ENCODE assay signal across 29 cellular contexts in the genomic region with DNA sequence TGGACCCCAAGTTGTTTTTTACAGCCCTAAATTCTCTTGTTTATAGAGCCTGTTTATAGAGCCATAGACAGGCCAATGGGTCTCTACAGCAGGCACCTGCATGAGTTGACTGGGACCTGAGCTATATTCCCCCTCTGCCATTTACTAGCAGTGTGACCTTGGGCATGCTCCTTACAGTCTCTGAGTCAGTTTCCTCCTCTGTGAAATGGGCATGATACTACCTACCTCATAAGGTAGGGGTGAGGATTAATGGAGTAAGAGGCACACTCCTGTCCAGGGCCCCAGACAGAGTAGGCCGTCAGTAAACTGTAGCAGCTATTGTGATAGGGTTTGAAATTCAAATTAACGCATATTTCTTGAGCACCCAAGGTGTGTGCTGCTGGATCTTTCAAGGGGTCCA.
DNase-seq lines count a peak whose midpoint lies in the region; ATAC-seq and TF ChIP-seq lines count a peak whose summit lies in the region.
"Had no signal": no experiment of that assay in that cellular context is flagged by ENCODE, and none has a peak within 500 bp of the region (broad histone marks: within the 10 kb centered on the region; RNA-seq: fewer than 3 reads in every experiment).

No MANE protein-coding gene starts in this region.

- no peak for DNase-seq in MCF 10A (ENCODE audit: unreplicated experiment)
- DNase-seq in breast epithelium (ENCODE audit: low spot score in 2 of 2): no peak
- DNase-seq in fibroblast of lung (ENCODE audit: low read depth in 2 of 2): no peak
- DNase-seq in osteoblast (ENCODE audit: insufficient read length, low spot score, missing footprints): no peak
- no peak for DNase-seq in AML-193 (lab: John Stamatoyannopoulos, UW)
- no peak for DNase-seq in left lung
- no peak for DNase-seq in NCI-H510A treated with DMSO at 0.1 percent for 48 hours (lab: John Stamatoyannopoulos, UW)
- DNase-seq in glutamatergic neuron: no peak
- DNase-seq: activated CD4-positive, alpha-beta T cell treated with anti-CD3 and anti-CD28 coated beads, Interleukin-2, amount 10 ng/mL, durations not matched to agents 7 days and 5 days; activated CD8-positive, alpha-beta memory T cell treated with anti-CD3 and anti-CD28 coated beads, Interleukin-2, amount 10 ng/mL, durations not matched to agents 7 days and 5 days; activated naive CD4-positive, alpha-beta T cell treated with anti-CD3 and anti-CD28 coated beads, Interleukin-2, amount 10 ng/mL, durations not matched to agents 7 days and 5 days; amygdala; CD8-positive, alpha-beta memory T cell; DMS79; GF-D8; Karpas-422; kidney glomerular epithelial cell; NCI-H2171 treated with DMSO at 0.1 percent for 48 hours; NCI-H526 treated with DMSO at 0.1 percent for 48 hours; stimulated activated CD4-positive, alpha-beta T cell treated with anti-CD3 and anti-CD28 coated beads, Interleukin-4, amount 100 ng/mL, for 4 hours; stimulated activated naive CD4-positive, alpha-beta T cell had no signal

- H3K36me3 Mint-ChIP-seq in MCF 10A (ENCODE audit: insufficient read depth, unreplicated experiment): peaks cover 27% of the 10 kb centered on the region
- H3K36me3 Mint-ChIP-seq in glutamatergic neuron (ENCODE audit: unreplicated experiment): no peaks in the 10 kb centered on the region
- H3K36me3 Mint-ChIP-seq: activated naive CD4-positive, alpha-beta T cell treated with anti-CD3 and anti-CD28 coated beads, Interleukin-2, amount 10 ng/mL, durations not matched to agents 7 days and 5 days had no signal

- H3K9me3 ChIP-seq in breast epithelium (no peaks in the 10 kb centered on the region), fibroblast of lung (ENCODE audit: control insufficient read depth, insufficient read depth, low read depth, low read length) (no peaks in the 10 kb centered on the region), osteoblast (ENCODE audit: low read depth, low read length) (no peaks in the 10 kb centered on the region), left lung (no peaks in the 10 kb centered on the region)
- H3K9me3 ChIP-seq: pancreas, right atrium auricular region, thoracic aorta had no signal

- H3K4me3 Mint-ChIP-seq in MCF 10A (ENCODE audit: unreplicated experiment): peak overlapping the region; percentile 35
- no peak overlapping the region for H3K4me3 Mint-ChIP-seq in glutamatergic neuron (ENCODE audit: unreplicated experiment)
- H3K4me3 Mint-ChIP-seq: activated CD4-positive, alpha-beta T cell treated with anti-CD3 and anti-CD28 coated beads, Interleukin-2, amount 10 ng/mL, durations not matched to agents 7 days and 5 days; activated CD8-positive, alpha-beta memory T cell treated with anti-CD3 and anti-CD28 coated beads, Interleukin-2, amount 10 ng/mL, durations not matched to agents 7 days and 5 days; activated naive CD4-positive, alpha-beta T cell treated with anti-CD3 and anti-CD28 coated beads, Interleukin-2, amount 10 ng/mL, durations not matched to agents 7 days and 5 days; B cell; CD8-positive, alpha-beta memory T cell; dendritic cell treated with granulocyte-macrophage colony-stimulating factor and Interleukin-4, amounts not matched to agents 40 ng/mL and 50 ng/mL, for 4 days; natural killer cell treated with Interleukin-12 subunit alpha and Interleukin-12 subunit beta and Interleukin-15 and Interleukin-18, amount 100 ng/mL, for 72 hours had no signal

- intact Hi-C loops in MCF 10A (cut with micrococcal nuclease): no loop called here
- intact Hi-C loops in breast epithelium (cut with DNase I; ENCODE audit: low total_unique reads): no loop called here
- intact Hi-C loops in left lung (cut with DNase I): no loop called here

- no peaks in the 10 kb centered on the region for H3K9me3 Mint-ChIP-seq in MCF 10A (ENCODE audit: unreplicated experiment)
- peaks cover 2% of the 10 kb centered on the region for H3K9me3 Mint-ChIP-seq in glutamatergic neuron (ENCODE audit: unreplicated experiment)
- H3K9me3 Mint-ChIP-seq: CD8-positive, alpha-beta memory T cell; natural killer cell treated with Interleukin-12 subunit alpha and Interleukin-12 subunit beta and Interleukin-15 and Interleukin-18, amount 100 ng/mL, for 72 hours had no signal

- H3K27me3 ChIP-seq in breast epithelium (no peaks in the 10 kb centered on the region), fibroblast of lung (ENCODE audit: control insufficient read depth, insufficient read depth, low read length) (no peaks in the 10 kb centered on the region), osteoblast (ENCODE audit: insufficient read depth, low read length) (no peaks in the 10 kb centered on the region), left lung (no peaks in the 10 kb centered on the region)
- H3K27me3 ChIP-seq: cardiac muscle cell, pancreas, right atrium auricular region had no signal

- H3K36me3 ChIP-seq in breast epithelium (no peaks in the 10 kb centered on the region), fibroblast of lung (ENCODE audit: control insufficient read depth, insufficient read depth, low read length) (peaks cover 2% of the 10 kb centered on the region), osteoblast (ENCODE audit: insufficient read depth, low read length) (peaks cover 6% of the 10 kb centered on the region), left lung (no peaks in the 10 kb centered on the region)
- H3K36me3 ChIP-seq: pancreas, right atrium auricular region had no signal

- H3K4me1 Mint-ChIP-seq in MCF 10A (ENCODE audit: insufficient read depth, unreplicated experiment) (peaks cover 29% of the 10 kb centered on the region), glutamatergic neuron (ENCODE audit: low read depth, unreplicated experiment) (no peaks in the 10 kb centered on the region)
- H3K4me1 Mint-ChIP-seq: activated CD4-positive, alpha-beta T cell treated with anti-CD3 and anti-CD28 coated beads, Interleukin-2, amount 10 ng/mL, durations not matched to agents 7 days and 5 days had no signal

- H4K20me1 ChIP-seq in fibroblast of lung (ENCODE audit: control insufficient read depth, extremely low read depth, insufficient read depth, low read length) (no peaks in the 10 kb centered on the region), osteoblast (ENCODE audit: insufficient read depth, low read length) (no peaks in the 10 kb centered on the region)

- H3K4me1 ChIP-seq in breast epithelium (peaks cover 0 to 3% of the 10 kb centered on the region in 2 donors), fibroblast of lung (ENCODE audit: control insufficient read depth, extremely low read depth, insufficient read depth, low read length) (peaks cover 18% of the 10 kb centered on the region), osteoblast (ENCODE audit: insufficient read depth, low read length) (peaks cover 33% of the 10 kb centered on the region), left lung (peaks cover 16 to 45% of the 10 kb centered on the region in 2 donors)

- CTCF ChIA-PET in MCF 10A (lab: Yijun Ruan, JAX): interaction anchor here (0.7 to 1.5 kb wide), 4 partner anchors 11 to 38 kb away, joined by 3 to 7 read pairs (median 3); no protein-coding TSS in a partner anchor

- H3K9ac ChIP-seq in fibroblast of lung (ENCODE audit: insufficient read depth, low read length): no peak overlapping the region

- H3K4me2 ChIP-seq in fibroblast of lung (ENCODE audit: extremely low read depth, insufficient read depth, low read length) (no peak overlapping the region), osteoblast (ENCODE audit: insufficient read depth, low read length) (no peak overlapping the region)

- TF ChIP-seq POLR2A in breast epithelium (IDR thresholded peaks at IDR 0.05): no peak

- H2AFZ ChIP-seq in fibroblast of lung (ENCODE audit: low read length): no peak overlapping the region
- H2AFZ ChIP-seq in osteoblast (ENCODE audit: low read length): no peak overlapping the region

- H3K79me2 ChIP-seq in fibroblast of lung (ENCODE audit: control insufficient read depth, insufficient read depth, low read length) (peaks cover 3% of the 10 kb centered on the region), osteoblast (ENCODE audit: insufficient read depth, low read length) (peaks cover 10% of the 10 kb centered on the region)

- TF ChIP-seq CTCF in MCF 10A (IDR thresholded peaks at IDR 0.05; ENCODE audit: unreplicated experiment) (no peak), breast epithelium (IDR thresholded peaks at IDR 0.05) (no peak), fibroblast of lung (conservative IDR thresholded peaks at IDR 0.05 in 1 of 2, IDR thresholded peaks at IDR 0.05 in 1 of 2; ENCODE audit: low read depth in 1 of 2, low read length in 2 of 2) (no peak), osteoblast (IDR thresholded peaks at IDR 0.05; ENCODE audit: extremely low read depth, low read depth, low read length) (no peak), left lung (IDR thresholded peaks at IDR 0.05) (no peak), glutamatergic neuron (IDR thresholded peaks at IDR 0.05; ENCODE audit: partially characterized antibody, unreplicated experiment) (no peak)

- no peaks in the 10 kb centered on the region for H3K27me3 Mint-ChIP-seq in MCF 10A (ENCODE audit: insufficient read depth, unreplicated experiment)
- no peaks in the 10 kb centered on the region for H3K27me3 Mint-ChIP-seq in glutamatergic neuron (ENCODE audit: unreplicated experiment)
- H3K27me3 Mint-ChIP-seq: B cell; natural killer cell treated with Interleukin-12 subunit alpha and Interleukin-12 subunit beta and Interleukin-15 and Interleukin-18, amount 100 ng/mL, for 72 hours had no signal

- H3K4me3 ChIP-seq in breast epithelium (no peak overlapping the region), fibroblast of lung (replicated peaks in 1 of 4; ENCODE audit: control extremely low read depth in 1 of 4, insufficient read depth in 1 of 4, low read depth in 3 of 4, low read length in 4 of 4) (no peak overlapping the region), osteoblast (ENCODE audit: insufficient read depth, low read length) (no peak overlapping the region), left lung (no peak overlapping the region)
- H3K4me3 ChIP-seq: cardiac muscle cell, pancreas, right atrium auricular region had no signal

- no peak for ATAC-seq in left lung
- ATAC-seq: activated CD8-positive, alpha-beta memory T cell treated with anti-CD3 and anti-CD28 coated beads, Interleukin-2, amount 10 ng/mL, durations not matched to agents 7 days and 5 days had no signal

- BruUV-seq in MCF 10A (replicated peaks; lab: Mats Ljungman, UMichigan): no TSS peak

- no peak overlapping the region for H3K27ac ChIP-seq in breast epithelium
- peak overlapping the region; percentile 58 for H3K27ac ChIP-seq in fibroblast of lung (ENCODE audit: insufficient read depth, low read length)
- peak overlapping the region; percentile 83 for H3K27ac ChIP-seq in osteoblast (ENCODE audit: low read depth, low read length)
- H3K27ac ChIP-seq in left lung: no peak overlapping the region
- H3K27ac ChIP-seq: 22Rv1, cardiac muscle cell had no signal

- POLR2A ChIA-PET in MCF 10A (lab: Yijun Ruan, JAX): interaction anchor here (0.9 to 2.5 kb wide), 9 partner anchors 11 to 96 kb away, joined by 4 to 31 read pairs (median 5); no protein-coding TSS in a partner anchor

- H3K27ac Mint-ChIP-seq in MCF 10A (ENCODE audit: low read depth, unreplicated experiment) (peak overlapping the region; percentile 91), glutamatergic neuron (ENCODE audit: unreplicated experiment) (no peak overlapping the region)
- H3K27ac Mint-ChIP-seq: activated CD4-positive, alpha-beta T cell treated with anti-CD3 and anti-CD28 coated beads, Interleukin-2, amount 10 ng/mL, durations not matched to agents 7 days and 5 days; activated CD8-positive, alpha-beta memory T cell treated with anti-CD3 and anti-CD28 coated beads, Interleukin-2, amount 10 ng/mL, durations not matched to agents 7 days and 5 days; activated naive CD4-positive, alpha-beta T cell treated with anti-CD3 and anti-CD28 coated beads, Interleukin-2, amount 10 ng/mL, durations not matched to agents 7 days and 5 days; B cell; dendritic cell treated with granulocyte-macrophage colony-stimulating factor and Interleukin-4, amounts not matched to agents 40 ng/mL and 50 ng/mL, for 4 days; natural killer cell treated with Interleukin-12 subunit alpha and Interleukin-12 subunit beta and Interleukin-15 and Interleukin-18, amount 100 ng/mL, for 72 hours had no signal

Comparison
In these comparisons a context has a peak if more than half of its experiments do, and no peak if none do; other contexts are left out.
1. H3K27ac ChIP-seq: peak in fibroblast of lung (single experiment) and osteoblast (single experiment); none in breast epithelium (0 of 2) and left lung (0 of 2).